ENCODE assay signal across 1 cellular context in genomic region chr19:45782820-45783785, GRCh38.
TF ChIP-seq lines count a peak whose summit lies in the region.

No MANE protein-coding gene starts in this region.

TF ChIP-seq in HEK293, 187 proteins besides CTCF, POLR2A, EP300 and RAD21 (continued from another document):
- TF ChIP-seq ZNF202 (tag by site-specific recombination; IDR thresholded peaks at IDR 0.05; ENCODE audit: borderline replicate concordance) (no peak), ZNF280C (tag by site-specific recombination; IDR thresholded peaks at IDR 0.05) (no peak)
